Comparison of ENCODE assay signal across 30 cellular contexts in the genomic region with DNA sequence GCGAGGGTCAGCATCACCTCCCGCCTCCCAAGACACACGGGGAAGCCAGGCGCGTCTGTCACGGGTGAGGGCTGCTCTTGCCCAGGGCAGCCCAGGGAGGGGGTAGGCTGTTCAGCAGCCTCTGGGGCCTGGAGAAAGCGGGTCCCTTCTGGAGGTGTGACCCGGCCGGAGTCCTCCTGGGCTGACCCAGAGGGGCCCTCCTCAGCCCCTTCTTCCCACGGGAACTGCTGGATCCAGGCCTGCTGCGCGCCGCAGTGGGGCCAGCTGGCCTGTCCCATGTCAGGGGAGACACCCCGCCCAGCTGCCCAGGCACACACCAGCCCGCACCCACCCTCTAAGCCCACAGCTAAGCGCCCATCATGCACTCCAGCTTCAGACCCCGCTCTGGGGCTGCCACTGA. TPM values are rescaled to one million over a fixed set of nuclear protein-coding genes. Genes with fewer than 3 reads are reported as not detected.
DNase-seq lines count a peak whose midpoint lies in the region; ATAC-seq, FAIRE-seq and TF ChIP-seq lines count a peak whose summit lies in the region.
"Had no signal": no experiment of that assay in that cellular context is flagged by ENCODE, and none has a peak within 500 bp of the region (broad histone marks: within the 10 kb centered on the region; RNA-seq: fewer than 3 reads in every experiment).

No MANE protein-coding gene starts in this region.

- peaks cover 22% of the 10 kb centered on the region for H3K4me1 ChIP-seq in CD8-positive, alpha-beta T cell (ENCODE audit: insufficient read depth, low read length)
- H3K4me1 ChIP-seq in endodermal cell (ENCODE audit: control insufficient read depth, insufficient read depth, low read length) (no peaks in the 10 kb centered on the region), right cardiac atrium (ENCODE audit: control insufficient read depth, insufficient read depth, low read length) (no peaks in the 10 kb centered on the region)

- H3K27me3 Mint-ChIP-seq in CD8-positive, alpha-beta T cell (ENCODE audit: low read depth), result peaks cover 5% of the 10 kb centered on the region
- peaks cover 13% of the 10 kb centered on the region for H3K27me3 Mint-ChIP-seq in endodermal cell (ENCODE audit: insufficient read depth)

- no peak overlapping the region for H3K27ac Mint-ChIP-seq in CD8-positive, alpha-beta T cell
- no peak overlapping the region for H3K27ac Mint-ChIP-seq in endodermal cell
- H3K27ac Mint-ChIP-seq: dendritic cell treated with granulocyte-macrophage colony-stimulating factor and Interleukin-4, amounts not matched to agents 40 ng/mL and 50 ng/mL, for 4 days; progenitor cell of endocrine pancreas had no signal

- H3K9me3 ChIP-seq in CD8-positive, alpha-beta T cell (ENCODE audit: low read length), result no peaks in the 10 kb centered on the region
- H3K9me3 ChIP-seq in KOPT-K1 (ENCODE audit: insufficient read depth, low read length, poor library complexity, severe bottlenecking), result peaks cover 10% of the 10 kb centered on the region
- no peaks in the 10 kb centered on the region for H3K9me3 ChIP-seq in endodermal cell (ENCODE audit: control insufficient read depth, low read length)
- no peaks in the 10 kb centered on the region for H3K9me3 ChIP-seq in right cardiac atrium (ENCODE audit: control insufficient read depth, low read length)
- H3K9me3 ChIP-seq: esophagus muscularis mucosa, left ventricle myocardium inferior, right lobe of liver, transverse colon had no signal

- FAIRE-seq in GM12891 (lab: Jason Lieb, UNC), result no peak
- FAIRE-seq: D721Med, endometrium had no signal

- intact Hi-C loops in CD8-positive, alpha-beta T cell (cut with DNase I, micrococcal nuclease), result loop anchor here in 1 of 2 experiments (1.0 kb wide), 1 partner anchor 40 kb away; no protein-coding TSS in a partner anchor
- intact Hi-C loops in right cardiac atrium (cut with DNase I), result no loop called here

- H3K36me3 Mint-ChIP-seq in CD8-positive, alpha-beta T cell, result no peaks in the 10 kb centered on the region
- no peaks in the 10 kb centered on the region for H3K36me3 Mint-ChIP-seq in endodermal cell (ENCODE audit: low read depth)
- H3K36me3 Mint-ChIP-seq: activated naive CD4-positive, alpha-beta T cell treated with anti-CD3 and anti-CD28 coated beads, Interleukin-2, amount 50 U/mL, for 72 hours had no signal

- H3K4me3 Mint-ChIP-seq in CD8-positive, alpha-beta T cell, result no peak overlapping the region
- H3K4me3 Mint-ChIP-seq in endodermal cell, result no peak overlapping the region
- H3K4me3 Mint-ChIP-seq: dendritic cell treated with granulocyte-macrophage colony-stimulating factor and Interleukin-4, amounts not matched to agents 40 ng/mL and 50 ng/mL, for 4 days had no signal

- H3K9ac ChIP-seq in endodermal cell (ENCODE audit: extremely low read depth, low read length, poor library complexity, severe bottlenecking), result no peak overlapping the region

- no peak for DNase-seq in CD8-positive, alpha-beta T cell
- DNase-seq in endodermal cell (peak; percentile 43), GM12891 (ENCODE audit: insufficient read length, low spot score) (no peak), right cardiac atrium (no peak)
- peak; percentile 21 for DNase-seq in stimulated activated CD8-positive, alpha-beta memory T cell treated with anti-CD3 and anti-CD28 coated beads, Interleukin-4, amount 100 ng/mL, for 48 hours
- DNase-seq: activated CD4-positive, alpha-beta T cell treated with anti-CD3 and anti-CD28 coated beads, Interleukin-2, amount 50 U/mL, for 4 hours; activated effector memory CD4-positive, alpha-beta T cell treated with Interleukin-2 at 50 U/mL for 16 hours; foreskin fibroblast; HCEC 1CT; Karpas-422; left ventricle myocardium inferior; mesendoderm; NCI-H1436; NCI-H2081 treated with DMSO at 0.1 percent for 48 hours; NCI-H226; NCI-H526 treated with DMSO at 0.1 percent for 48 hours; PC-9; stimulated activated CD4-positive, alpha-beta T cell treated with anti-CD3 and anti-CD28 coated beads, Interleukin-2, amount 100 ng/mL, for 48 hours; transverse colon had no signal

- no peaks in the 10 kb centered on the region for H3K36me3 ChIP-seq in CD8-positive, alpha-beta T cell (ENCODE audit: insufficient read depth, low read length)
- no peaks in the 10 kb centered on the region for H3K36me3 ChIP-seq in KOPT-K1 (ENCODE audit: insufficient read depth, low read length)
- no peaks in the 10 kb centered on the region for H3K36me3 ChIP-seq in endodermal cell (ENCODE audit: control insufficient read depth, insufficient read depth, low read length)
- H3K36me3 ChIP-seq: esophagus muscularis mucosa, left ventricle myocardium inferior, right lobe of liver, transverse colon had no signal

- H3K4me3 ChIP-seq in CD8-positive, alpha-beta T cell (ENCODE audit: low read depth, low read length), result no peak overlapping the region
- H3K4me3 ChIP-seq in endodermal cell (ENCODE audit: low read length), result no peak overlapping the region
- H3K4me3 ChIP-seq in right cardiac atrium (ENCODE audit: low read length), result no peak overlapping the region
- H3K4me3 ChIP-seq: esophagus muscularis mucosa, left ventricle myocardium inferior, PC-9, right lobe of liver, SK-N-MC, transverse colon had no signal

- 78 to 88% methylated on average over 5 to 17 of the region's 17 CpGs for WGBS in endodermal cell (ENCODE audit: insufficient coverage in 1 of 2, insufficient read length in 1 of 2), 2 experiments
- WGBS in right cardiac atrium, result 76% methylated on average over 17 of the region's 17 CpGs

- CTCF ChIA-PET in CD8-positive, alpha-beta T cell (lab: Charles Lee), result interaction anchor here (1.2 kb wide), 1 partner anchor 149 kb away, joined by 3 read pairs; no protein-coding TSS in a partner anchor

- H3K4me1 Mint-ChIP-seq in CD8-positive, alpha-beta T cell (ENCODE audit: low read depth), result peaks cover 15% of the 10 kb centered on the region
- H3K4me1 Mint-ChIP-seq in endodermal cell, result no peaks in the 10 kb centered on the region

- H3K27ac ChIP-seq in CD8-positive, alpha-beta T cell (ENCODE audit: low read depth, low read length), result no peak overlapping the region
- H3K27ac ChIP-seq in KOPT-K1 (ENCODE audit: low read depth, low read length, poor library complexity, severe bottlenecking) (peak overlapping the region; percentile 78), endodermal cell (ENCODE audit: low read depth, low read length) (no peak overlapping the region), right cardiac atrium (ENCODE audit: low read length) (no peak overlapping the region)
- H3K27ac ChIP-seq: C4-2B, esophagus muscularis mucosa, left ventricle myocardium inferior, PC-9, right lobe of liver, SK-N-MC, transverse colon had no signal

- H3K27me3 ChIP-seq in CD8-positive, alpha-beta T cell (ENCODE audit: insufficient read depth, low read length), result no peaks in the 10 kb centered on the region
- H3K27me3 ChIP-seq in endodermal cell (ENCODE audit: control insufficient read depth, insufficient read depth, low read length, poor library complexity, severe bottlenecking) (peaks cover 27% of the 10 kb centered on the region), right cardiac atrium (ENCODE audit: control insufficient read depth, insufficient read depth) (no peaks in the 10 kb centered on the region)
- H3K27me3 ChIP-seq: right lobe of liver had no signal

- no peak for TF ChIP-seq POLR2A in GM12891 (IDR thresholded peaks at IDR 0.05; ENCODE audit: low read depth, low read length)

- H3K9me3 Mint-ChIP-seq in CD8-positive, alpha-beta T cell, result no peaks in the 10 kb centered on the region
- H3K9me3 Mint-ChIP-seq in endodermal cell, result no peaks in the 10 kb centered on the region
- H3K9me3 Mint-ChIP-seq: activated naive CD4-positive, alpha-beta T cell treated with anti-CD3 and anti-CD28 coated beads, Interleukin-2, amount 50 U/mL, for 72 hours; dendritic cell treated with granulocyte-macrophage colony-stimulating factor and Interleukin-4, amounts not matched to agents 40 ng/mL and 50 ng/mL, for 4 days had no signal

- POLR2A ChIA-PET in CD8-positive, alpha-beta T cell (lab: Charles Lee), result no interaction called here

- peak; percentile 7 for ATAC-seq in CD8-positive, alpha-beta T cell
- ATAC-seq in GM19452 (IDR thresholded peaks at IDR 0.05; ENCODE audit: unreplicated experiment) (no peak), right cardiac atrium (no peak)

- no peak for TF ChIP-seq CTCF in CD8-positive, alpha-beta T cell (IDR thresholded peaks at IDR 0.05)
- TF ChIP-seq CTCF in endodermal cell (conservative IDR thresholded peaks at IDR 0.05), result no peak

TF ChIP-seq in GM12891, 5 proteins besides CTCF, POLR2A, EP300 and RAD21:
- TF ChIP-seq POLR2AphosphoS5 (IDR thresholded peaks at IDR 0.05; ENCODE audit: low read depth, low read length) (no peak), TAF1 (IDR thresholded peaks at IDR 0.05; ENCODE audit: low read depth, low read length) (no peak), SPI1 (IDR thresholded peaks at IDR 0.05; ENCODE audit: low read depth, low read length) (no peak), PAX5 (IDR thresholded peaks at IDR 0.05; ENCODE audit: insufficient read depth, low read length, severe bottlenecking) (no peak), POU2F2 (IDR thresholded peaks at IDR 0.05; ENCODE audit: low read depth, low read length) (no peak)

RNA-seq across cellular contexts. Expression of gene INSIG1, which starts 41.8 kb away (rescaled TPM):
- total RNA-seq in CD8-positive, alpha-beta T cell, result 10 to 100 TPM; 93.5 to 99.9 TPM
- total RNA-seq in endodermal cell (10 to 100 TPM; 27.2 to 36.9 TPM), right cardiac atrium (10 to 100 TPM; 14.1 to 19.6 (median 15.5) TPM)
- polyA plus RNA-seq in endodermal cell (2013, experiment 1 of 2), result 77.8 TPM
- 81.3 TPM for polyA plus RNA-seq in endodermal cell (2013, experiment 2 of 2)
- 53.3 TPM for polyA plus RNA-seq in GM12891 (2012; ENCODE audit: low read depth, missing spikeins)
- polyA plus RNA-seq in right cardiac atrium, result 21.5 TPM

Comparison
In these comparisons a context has a peak if more than half of its experiments do, and no peak if none do; other contexts are left out.
1. DNase-seq: peak in endodermal cell (single experiment) and stimulated activated CD8-positive, alpha-beta memory T cell treated with anti-CD3 and anti-CD28 coated beads, Interleukin-4, amount 100 ng/mL, for 48 hours (single experiment); none in CD8-positive, alpha-beta T cell (0 of 7), GM12891 (single experiment) and right cardiac atrium (0 of 3).